Comparison of ENCODE assay signal across 21 cellular contexts in the genomic region with DNA sequence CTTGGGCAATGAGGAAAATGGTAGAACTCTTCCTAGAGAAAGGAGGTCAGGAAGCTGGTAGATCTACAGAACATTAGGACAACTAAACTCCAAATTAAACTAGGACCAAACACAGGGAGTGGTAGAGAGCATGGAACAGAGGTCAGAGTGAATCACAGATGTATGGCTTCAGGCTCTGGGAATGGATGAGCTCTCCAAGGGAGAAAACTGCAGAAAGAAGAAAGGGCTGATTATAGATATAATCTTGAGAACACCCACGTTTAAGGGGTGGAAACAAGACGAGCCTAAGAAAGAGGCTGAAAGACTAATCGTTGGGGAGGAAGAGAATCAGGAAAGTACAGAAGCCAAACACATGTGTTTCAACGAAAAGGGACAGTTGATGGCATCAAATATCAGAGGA. TPM values are rescaled to one million over a fixed set of nuclear protein-coding genes. Genes with fewer than 3 reads are reported as not detected.
DNase-seq lines count a peak whose midpoint lies in the region; ATAC-seq and TF ChIP-seq lines count a peak whose summit lies in the region.
"Had no signal": no experiment of that assay in that cellular context is flagged by ENCODE, and none has a peak within 500 bp of the region (broad histone marks: within the 10 kb centered on the region; RNA-seq: fewer than 3 reads in every experiment).

No MANE protein-coding gene starts in this region.

- peaks cover 97% of the 10 kb centered on the region for H3K79me2 ChIP-seq in Karpas-422 (ENCODE audit: low read length)

- no peak for DNase-seq in activated T-cell treated with anti-CD3 and anti-CD28 coated beads, Interleukin-2, amount 50 U/mL, for 72 hours
- DNase-seq in activated T-cell treated with anti-CD3 and anti-CD28 coated beads for 4 hours (no peak), Karpas-422 (no peak), chondrocyte (ENCODE audit: low spot score) (no peak), gastrocnemius medialis (no peak)
- DNase-seq in activated CD8-positive, alpha-beta memory T cell treated with anti-CD3 and anti-CD28 coated beads, Interleukin-2, amount 50 U/mL, for 4 hours: no peak
- DNase-seq: activated CD8-positive, alpha-beta memory T cell treated with anti-CD3 and anti-CD28 coated beads, Interleukin-2, amount 10 ng/mL, durations not matched to agents 7 days and 5 days; adrenal gland; caudate nucleus; effector memory CD4-positive, alpha-beta T cell; NCI-H187 treated with DMSO at 0.1 percent for 48 hours; NCI-H510A; right lobe of liver; Right ventricle myocardium superior had no signal

- no peak overlapping the region for H3K4me3 Mint-ChIP-seq in activated T-cell treated with anti-CD3 and anti-CD28 coated beads, Interleukin-2, amount 50 U/mL, for 72 hours
- H3K4me3 Mint-ChIP-seq in chondrocyte (ENCODE audit: unreplicated experiment): no peak overlapping the region
- H3K4me3 Mint-ChIP-seq: activated CD8-positive, alpha-beta memory T cell treated with anti-CD3 and anti-CD28 coated beads, Interleukin-2, amount 10 ng/mL, durations not matched to agents 7 days and 5 days; mesothelial cell of epicardium; T-helper 1 cell treated with Interleukin-12 subunit alpha and Interleukin-12 subunit beta and Interleukin-4 antibody, amounts not matched to agents 30 μg/mL and 1 μg/mL, for 36 hours; WTC11 had no signal

- H3K27ac Mint-ChIP-seq in activated T-cell treated with anti-CD3 and anti-CD28 coated beads, Interleukin-2, amount 50 U/mL, for 72 hours: peak overlapping the region; percentile 4
- peak overlapping the region; percentile 89 for H3K27ac Mint-ChIP-seq in chondrocyte (ENCODE audit: unreplicated experiment)
- H3K27ac Mint-ChIP-seq: activated CD8-positive, alpha-beta memory T cell treated with anti-CD3 and anti-CD28 coated beads, Interleukin-2, amount 10 ng/mL, durations not matched to agents 7 days and 5 days; mesothelial cell of epicardium; T-helper 1 cell treated with Interleukin-12 subunit alpha and Interleukin-12 subunit beta and Interleukin-4 antibody, amounts not matched to agents 30 μg/mL and 1 μg/mL, for 36 hours; WTC11 had no signal

- H3K27ac ChIP-seq in Karpas-422 (ENCODE audit: low read length): peak overlapping the region; percentile 63
- peak overlapping the region; percentile 60 to 77 (median 72) for H3K27ac ChIP-seq in gastrocnemius medialis
- H3K27ac ChIP-seq: adrenal gland, hepatocyte, right lobe of liver, vagina had no signal

- no peak for TF ChIP-seq POLR2A in gastrocnemius medialis (IDR thresholded peaks at IDR 0.05)

- no peaks in the 10 kb centered on the region for H3K27me3 ChIP-seq in Karpas-422 (ENCODE audit: low read length)
- H3K27me3 ChIP-seq in gastrocnemius medialis: no peaks in the 10 kb centered on the region
- H3K27me3 ChIP-seq: adrenal gland, hepatocyte, right lobe of liver, vagina had no signal

- in situ Hi-C loops in gastrocnemius medialis (cut with MboI; ENCODE audit: low sequenced_read_pairs in 4 of 4): no loop called here

- peaks cover 37% of the 10 kb centered on the region for H3K4me1 ChIP-seq in Karpas-422 (ENCODE audit: low read length)
- H3K4me1 ChIP-seq in gastrocnemius medialis: peaks cover 66 to 75% of the 10 kb centered on the region in 2 donors
- H3K4me1 ChIP-seq: right lobe of liver had no signal

- ATAC-seq in activated T-cell treated with anti-CD3 and anti-CD28 coated beads, Interleukin-2, amount 50 U/mL, for 72 hours (replicated peaks in 1 of 2): no peak
- ATAC-seq in gastrocnemius medialis (no peak), HG02588 (IDR thresholded peaks at IDR 0.05; ENCODE audit: unreplicated experiment) (no peak), GM19324 (IDR thresholded peaks at IDR 0.05; ENCODE audit: low FRiP score, unreplicated experiment) (no peak)
- ATAC-seq: activated CD8-positive, alpha-beta memory T cell treated with anti-CD3 and anti-CD28 coated beads, Interleukin-2, amount 10 ng/mL, durations not matched to agents 7 days and 5 days; right lobe of liver; WTC11 had no signal

- H3K4me3 ChIP-seq in Karpas-422 (ENCODE audit: low read length) (no peak overlapping the region), gastrocnemius medialis (no peak overlapping the region)
- H3K4me3 ChIP-seq: adrenal gland, hepatocyte, right lobe of liver, vagina had no signal

- no peak overlapping the region for H3K4me2 ChIP-seq in Karpas-422 (ENCODE audit: low read depth, low read length, poor library complexity, severe bottlenecking)
- H3K4me2 ChIP-seq: hepatocyte had no signal

- H3K36me3 ChIP-seq in Karpas-422 (ENCODE audit: insufficient read depth, low read length) (peaks cover 17% of the 10 kb centered on the region), gastrocnemius medialis (no peaks in the 10 kb centered on the region)
- H3K36me3 ChIP-seq: right lobe of liver had no signal

- no peaks in the 10 kb centered on the region for H3K27me3 Mint-ChIP-seq in activated T-cell treated with anti-CD3 and anti-CD28 coated beads, Interleukin-2, amount 50 U/mL, for 72 hours (ENCODE audit: low read depth)
- no peaks in the 10 kb centered on the region for H3K27me3 Mint-ChIP-seq in chondrocyte (ENCODE audit: low read depth)
- H3K27me3 Mint-ChIP-seq: activated CD8-positive, alpha-beta memory T cell treated with anti-CD3 and anti-CD28 coated beads, Interleukin-2, amount 10 ng/mL, durations not matched to agents 7 days and 5 days had no signal

- intact Hi-C loops in gastrocnemius medialis (cut with DNase I; ENCODE audit: low total_unique reads): no loop called here

- peaks cover 6% of the 10 kb centered on the region; the same call in 1 of the 2 replicates for H4K20me1 ChIP-seq in Karpas-422 (ENCODE audit: insufficient read depth, low read depth, low read length)

- H2AFZ ChIP-seq in Karpas-422 (ENCODE audit: low read length): no peak overlapping the region
- H2AFZ ChIP-seq: hepatocyte had no signal

- H3K36me3 Mint-ChIP-seq in activated T-cell treated with anti-CD3 and anti-CD28 coated beads, Interleukin-2, amount 50 U/mL, for 72 hours (ENCODE audit: insufficient read depth in 2 of 2): peaks cover 22 to 31% of the 10 kb centered on the region in 2 donors
- peaks cover 19% of the 10 kb centered on the region for H3K36me3 Mint-ChIP-seq in chondrocyte (ENCODE audit: low read depth)

- peaks cover 48% of the 10 kb centered on the region for H3K4me1 Mint-ChIP-seq in activated T-cell treated with anti-CD3 and anti-CD28 coated beads, Interleukin-2, amount 50 U/mL, for 72 hours (ENCODE audit: low read depth)
- peaks cover 23% of the 10 kb centered on the region for H3K4me1 Mint-ChIP-seq in chondrocyte (ENCODE audit: low read depth)
- H3K4me1 Mint-ChIP-seq: mesothelial cell of epicardium had no signal

- H3K9me3 ChIP-seq in Karpas-422 (ENCODE audit: low read length): no peaks in the 10 kb centered on the region
- H3K9me3 ChIP-seq in gastrocnemius medialis: no peaks in the 10 kb centered on the region
- H3K9me3 ChIP-seq: adrenal gland, right lobe of liver, vagina had no signal

- no peaks in the 10 kb centered on the region for H3K9me3 Mint-ChIP-seq in activated T-cell treated with anti-CD3 and anti-CD28 coated beads, Interleukin-2, amount 50 U/mL, for 72 hours
- H3K9me3 Mint-ChIP-seq in chondrocyte (ENCODE audit: low read depth): peaks cover 2% of the 10 kb centered on the region
- H3K9me3 Mint-ChIP-seq: mesothelial cell of epicardium, WTC11 had no signal

- no peak for TF ChIP-seq CTCF in chondrocyte (IDR thresholded peaks at IDR 0.05)
- TF ChIP-seq CTCF in gastrocnemius medialis (IDR thresholded peaks at IDR 0.05 in 4 of 5, conservative IDR thresholded peaks at IDR 0.05 in 1 of 5): no peak

- no peaks in the 10 kb centered on the region for H3K9me2 ChIP-seq in Karpas-422 (replicated peaks; ENCODE audit: insufficient read depth, low read length)

- no peak overlapping the region for H3K9ac ChIP-seq in Karpas-422 (ENCODE audit: low read length)

RNA-seq across cellular contexts. Expression of a gene that starts 41.5 kb away (rescaled TPM):
- 100 to 1,000 TPM; 105 to 120 TPM for total RNA-seq in activated T-cell treated with anti-CD3 and anti-CD28 coated beads, Interleukin-2, amount 50 U/mL, for 72 hours
- 56.1 and 84.1 TPM in 2 replicates for total RNA-seq in Karpas-422 (2014; rRNA removed; shearing (Covaris generic); ENCODE audit: low replicate concordance)
- 99.5 to 105 TPM (median 105 TPM) in 3 replicates for total RNA-seq in chondrocyte
- 10 to 100 TPM; 76.2 to 93.4 (median 77.0) TPM for total RNA-seq in gastrocnemius medialis
